Comparison of ENCODE assay signal across 8 cellular contexts in the genomic region with DNA sequence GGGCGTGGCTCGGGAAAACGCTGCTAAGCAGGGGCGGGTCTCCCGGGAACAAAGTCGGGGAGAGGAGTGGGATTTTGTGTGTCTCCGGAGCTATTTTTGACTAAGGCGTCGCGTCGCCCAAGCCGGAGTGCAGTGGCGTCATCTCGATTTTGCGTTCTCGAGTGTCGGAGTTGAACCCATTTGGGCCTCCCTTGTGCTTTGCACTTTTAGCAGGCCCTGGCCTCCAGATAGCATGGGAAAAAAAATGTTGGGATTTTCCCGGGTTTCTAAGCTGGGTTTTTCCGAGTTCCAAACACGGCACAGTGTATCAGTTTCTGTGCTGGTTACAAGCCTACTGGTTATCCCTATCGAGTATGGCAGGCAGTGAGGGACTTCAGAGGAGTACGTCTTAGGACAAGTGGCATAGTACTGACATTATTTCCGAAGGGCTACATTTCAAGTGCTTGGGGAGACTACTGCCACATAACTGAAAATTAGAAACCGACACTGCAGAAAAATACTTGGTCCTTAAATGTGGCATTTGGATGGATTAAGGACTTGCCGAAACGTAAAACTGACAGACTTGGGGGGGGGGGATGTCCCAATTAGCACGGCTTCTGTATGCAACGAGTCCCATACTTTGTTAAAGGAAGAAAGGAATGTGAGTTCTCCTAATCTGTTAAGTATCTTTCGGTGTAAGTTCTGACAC.
DNase-seq lines count a peak whose midpoint lies in the region; ATAC-seq and TF ChIP-seq lines count a peak whose summit lies in the region.

No MANE protein-coding gene starts in this region.

- H3K9me3 ChIP-seq in DND-41 (ENCODE audit: insufficient read depth, low read length, severe bottlenecking) (no peaks in the 10 kb centered on the region), SK-N-MC (ENCODE audit: low read depth, low read length) (no peaks in the 10 kb centered on the region)

- peaks cover 39% of the 10 kb centered on the region for H3K79me2 ChIP-seq in DND-41 (ENCODE audit: insufficient read depth, low read length)

- peaks cover 34% of the 10 kb centered on the region for H3K4me1 ChIP-seq in DND-41 (ENCODE audit: insufficient read depth, low read length)

- H3K9ac ChIP-seq in DND-41 (ENCODE audit: low read depth, low read length) (peak overlapping the region; percentile 90), SK-N-MC (ENCODE audit: insufficient read length) (peak overlapping the region; percentile 99)

- no peaks in the 10 kb centered on the region for H3K27me3 Mint-ChIP-seq in activated naive CD8-positive, alpha-beta T cell treated with anti-CD3 and anti-CD28 coated beads, Interleukin-2, amount 50 U/mL, for 24 hours

- peaks cover 18% of the 10 kb centered on the region for H4K20me1 ChIP-seq in DND-41 (ENCODE audit: insufficient read depth, low read length)

- peak; percentile 1; the same call in 1 of the 2 replicates for TF ChIP-seq EP300 in Ishikawa (IDR thresholded peaks at IDR 0.05; ENCODE audit: borderline replicate concordance)

- TF ChIP-seq CTCF in DND-41 (IDR thresholded peaks at IDR 0.05; ENCODE audit: borderline replicate concordance, extremely low read depth, low read length, poor library complexity, severe bottlenecking), result no peak

- peak overlapping the region; percentile 88 for H3K4me3 Mint-ChIP-seq in activated naive CD8-positive, alpha-beta T cell treated with anti-CD3 and anti-CD28 coated beads, Interleukin-2, amount 50 U/mL, for 24 hours

- DNase-seq in DND-41 (peak; percentile 85), SK-N-MC (ENCODE audit: low read depth, low spot score) (no peak), hepatic stellate cell (ENCODE audit: low spot score) (peak; percentile 16), retina (peak; percentile 90), A172 (ENCODE audit: low spot score) (no peak)
- DNase-seq in activated naive CD8-positive, alpha-beta T cell treated with anti-CD3 and anti-CD28 coated beads, Interleukin-2, amount 50 U/mL, for 24 hours, result peak; percentile 80

- no peak for TF ChIP-seq RAD21 in Ishikawa (IDR thresholded peaks at IDR 0.05; ENCODE audit: low read depth)

- no peak overlapping the region for H2AFZ ChIP-seq in DND-41 (ENCODE audit: low read depth, low read length)

- peaks cover 8% of the 10 kb centered on the region for H3K36me3 Mint-ChIP-seq in activated naive CD8-positive, alpha-beta T cell treated with anti-CD3 and anti-CD28 coated beads, Interleukin-2, amount 50 U/mL, for 24 hours (ENCODE audit: low read depth)

- H3K4me3 ChIP-seq in DND-41 (ENCODE audit: low read depth in 1 of 2, low read length in 2 of 2) (peak overlapping the region; percentile 78 to 82; a peak in 3 of 4 replicates), SK-N-MC (peak overlapping the region; percentile 94)

- peak overlapping the region; percentile 59 for H3K4me2 ChIP-seq in DND-41 (ENCODE audit: insufficient read depth, low read length)

- peaks cover 5% of the 10 kb centered on the region; the same call in 1 of the 2 replicates for H3K36me3 ChIP-seq in DND-41 (ENCODE audit: insufficient read depth, low read length)
- no peaks in the 10 kb centered on the region for H3K36me3 ChIP-seq in SK-N-MC (ENCODE audit: insufficient read depth, low read length)

- H3K4me1 Mint-ChIP-seq in activated naive CD8-positive, alpha-beta T cell treated with anti-CD3 and anti-CD28 coated beads, Interleukin-2, amount 50 U/mL, for 24 hours, result peaks cover 52% of the 10 kb centered on the region

- peak; percentile 58 for ATAC-seq in DND-41 (ENCODE audit: insufficient read depth, low read depth)
- peak; percentile 16 for ATAC-seq in GM21619 (IDR thresholded peaks at IDR 0.05; ENCODE audit: unreplicated experiment)
- ATAC-seq in activated naive CD8-positive, alpha-beta T cell treated with anti-CD3 and anti-CD28 coated beads, Interleukin-2, amount 50 U/mL, for 24 hours, result peak; percentile 53

- H3K9me3 Mint-ChIP-seq in activated naive CD8-positive, alpha-beta T cell treated with anti-CD3 and anti-CD28 coated beads, Interleukin-2, amount 50 U/mL, for 24 hours, result no peaks in the 10 kb centered on the region

- peak overlapping the region; percentile 96 for H3K27ac Mint-ChIP-seq in activated naive CD8-positive, alpha-beta T cell treated with anti-CD3 and anti-CD28 coated beads, Interleukin-2, amount 50 U/mL, for 24 hours

- H3K27me3 ChIP-seq in DND-41 (ENCODE audit: insufficient read depth, low read length, poor library complexity), result no peaks in the 10 kb centered on the region

- H3K27ac ChIP-seq in DND-41 (ENCODE audit: low read length) (peak overlapping the region; percentile 90), SK-N-MC (peak overlapping the region; percentile 99)

TF ChIP-seq in Ishikawa, 13 proteins besides CTCF, POLR2A, EP300 and RAD21:
- no peak for TF ChIP-seq EGR1 (IDR thresholded peaks at IDR 0.05)
- no peak for TF ChIP-seq FOXM1 (IDR thresholded peaks at IDR 0.05; ENCODE audit: borderline replicate concordance, low read depth)
- TF ChIP-seq CEBPB (IDR thresholded peaks at IDR 0.05), result peak; percentile 10; the same call in 1 of the 2 replicates
- no peak for TF ChIP-seq CREB1 (IDR thresholded peaks at IDR 0.05; ENCODE audit: low read depth)
- TF ChIP-seq ZBTB7A (IDR thresholded peaks at IDR 0.05; ENCODE audit: low read depth), result no peak
- peak; percentile 64 for TF ChIP-seq TEAD4 (IDR thresholded peaks at IDR 0.05)
- TF ChIP-seq TCF12 (IDR thresholded peaks at IDR 0.05; ENCODE audit: low read depth), result no peak; the same call in 1 of the 2 replicates
- no peak for TF ChIP-seq TAF1 (IDR thresholded peaks at IDR 0.05; ENCODE audit: low read depth)
- no peak for TF ChIP-seq USF1 (IDR thresholded peaks at IDR 0.05)
- TF ChIP-seq REST (IDR thresholded peaks at IDR 0.05; ENCODE audit: low read depth), result peak; percentile 5; the same call in 1 of the 2 replicates
- no peak for TF ChIP-seq NFIC (IDR thresholded peaks at IDR 0.05)
- TF ChIP-seq, protein P1, sequence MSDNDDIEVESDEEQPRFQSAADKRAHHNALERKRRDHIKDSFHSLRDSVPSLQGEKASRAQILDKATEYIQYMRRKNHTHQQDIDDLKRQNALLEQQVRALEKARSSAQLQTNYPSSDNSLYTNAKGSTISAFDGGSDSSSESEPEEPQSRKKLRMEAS (IDR thresholded peaks at IDR 0.05), result no peak
- no peak for TF ChIP-seq YY1 (IDR thresholded peaks at IDR 0.05; ENCODE audit: low read depth)

Comparison
In these comparisons a context has a peak if more than half of its experiments do, and no peak if none do; other contexts are left out.
1. DNase-seq: peak in DND-41 (single experiment), activated naive CD8-positive, alpha-beta T cell treated with anti-CD3 and anti-CD28 coated beads, Interleukin-2, amount 50 U/mL, for 24 hours (single experiment), hepatic stellate cell (single experiment) and retina (single experiment); none in SK-N-MC (single experiment) and A172 (single experiment).
2. Peak in every context shown above with its lines, with median percentiles within 50 percentile points of each other: ATAC-seq.